Comparison of ENCODE assay signal across 1 cellular context in the genomic region with DNA sequence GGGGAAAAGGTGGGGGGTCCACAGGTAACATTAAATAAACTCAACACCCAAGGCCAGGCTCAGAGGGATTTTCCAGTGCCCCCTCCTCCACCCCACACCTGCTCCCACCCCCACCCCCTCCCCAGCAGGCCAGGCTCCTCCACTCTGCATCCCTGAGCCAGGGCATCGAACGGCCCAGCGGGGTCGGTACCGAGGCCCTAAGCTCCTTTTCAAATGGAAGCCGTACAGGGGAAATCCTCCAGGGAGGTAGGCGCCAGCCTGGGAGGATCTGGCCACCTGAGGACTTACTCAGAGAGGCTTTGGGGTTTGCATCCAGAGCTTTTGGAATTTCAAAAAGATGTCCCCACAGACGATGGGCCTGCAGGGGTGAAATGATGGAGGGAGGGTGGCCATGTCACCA.
TF ChIP-seq lines count a peak whose summit lies in the region.

No MANE protein-coding gene starts in this region.

TF ChIP-seq in IMR-90, 13 proteins besides CTCF, POLR2A, EP300 and RAD21:
- TF ChIP-seq CEBPB (IDR thresholded peaks at IDR 0.05; ENCODE audit: low read depth, low read length) (no peak), CHD1 (IDR thresholded peaks at IDR 0.05; ENCODE audit: low read depth, low read length) (no peak), MAFK (IDR thresholded peaks at IDR 0.05; ENCODE audit: low read depth, low read length) (no peak), BHLHE40 (IDR thresholded peaks at IDR 0.05; ENCODE audit: low read depth, low read length) (no peak), NFE2L2 (IDR thresholded peaks at IDR 0.05; ENCODE audit: low read depth, low read length) (no peak), MXI1 (IDR thresholded peaks at IDR 0.05; ENCODE audit: borderline replicate concordance, low read depth, low read length) (no peak), SMC3 (IDR thresholded peaks at IDR 0.05; ENCODE audit: low read depth, low read length) (no peak), RCOR1 (IDR thresholded peaks at IDR 0.05; ENCODE audit: insufficient replicate concordance, low read length) (no peak), MAZ (IDR thresholded peaks at IDR 0.05; ENCODE audit: borderline replicate concordance, low read depth, low read length) (no peak), FOS (IDR thresholded peaks at IDR 0.05; ENCODE audit: low read depth, low read length) (no peak), USF2 (IDR thresholded peaks at IDR 0.05; ENCODE audit: low read depth, low read length) (no peak)
- TF ChIP-seq, protein P1, sequence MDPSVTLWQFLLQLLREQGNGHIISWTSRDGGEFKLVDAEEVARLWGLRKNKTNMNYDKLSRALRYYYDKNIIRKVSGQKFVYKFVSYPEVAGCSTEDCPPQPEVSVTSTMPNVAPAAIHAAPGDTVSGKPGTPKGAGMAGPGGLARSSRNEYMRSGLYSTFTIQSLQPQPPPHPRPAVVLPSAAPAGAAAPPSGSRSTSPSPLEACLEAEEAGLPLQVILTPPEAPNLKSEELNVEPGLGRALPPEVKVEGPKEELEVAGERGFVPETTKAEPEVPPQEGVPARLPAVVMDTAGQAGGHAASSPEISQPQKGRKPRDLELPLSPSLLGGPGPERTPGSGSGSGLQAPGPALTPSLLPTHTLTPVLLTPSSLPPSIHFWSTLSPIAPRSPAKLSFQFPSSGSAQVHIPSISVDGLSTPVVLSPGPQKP (IDR thresholded peaks at IDR 0.05; ENCODE audit: borderline replicate concordance, low read depth, low read length): no peak
